ENCODE assay signal across 9 cellular contexts in genomic region chr6:156395276-156395675, GRCh38.
DNase-seq lines count a peak whose midpoint lies in the region; ATAC-seq and FAIRE-seq lines count a peak whose summit lies in the region.
"Had no signal": no experiment of that assay in that cellular context is flagged by ENCODE, and none has a peak within 500 bp of the region (broad histone marks: within the 10 kb centered on the region; RNA-seq: fewer than 3 reads in every experiment).

No MANE protein-coding gene starts in this region.

- no peaks in the 10 kb centered on the region for H3K36me3 Mint-ChIP-seq in memory B cell

- peaks cover 32% of the 10 kb centered on the region for H3K4me1 Mint-ChIP-seq in memory B cell

- H3K27me3 Mint-ChIP-seq in memory B cell, result peaks cover 5% of the 10 kb centered on the region

- FAIRE-seq in HTR-8/SVneo (lab: Jason Lieb, UNC), result no peak

- no peaks in the 10 kb centered on the region for H3K9me3 Mint-ChIP-seq in memory B cell

- DNase-seq in T follicular helper cell (ENCODE audit: low read depth) (peak; percentile 24), memory B cell (ENCODE audit: low spot score in 2 of 2) (no peak), NCI-H2171 treated with DMSO at 0.1 percent for 48 hours (lab: John Stamatoyannopoulos, UW) (no peak), HTR-8/SVneo (ENCODE audit: insufficient read length, low spot score) (no peak), H4 (ENCODE audit: low spot score) (no peak)
- DNase-seq: NCI-H510A had no signal

- H3K4me3 Mint-ChIP-seq in memory B cell, result peak overlapping the region; percentile 74

- H3K27ac Mint-ChIP-seq in memory B cell, result peak overlapping the region; percentile 93

- ATAC-seq in GM18517 (IDR thresholded peaks at IDR 0.05; ENCODE audit: unreplicated experiment), result peak; percentile 77
- ATAC-seq in HG02852 (IDR thresholded peaks at IDR 0.05; ENCODE audit: unreplicated experiment), result peak; percentile 58
- ATAC-seq in memory B cell (ENCODE audit: low read depth), result peak; percentile 65
- no peak for ATAC-seq in HG03097 (IDR thresholded peaks at IDR 0.05; ENCODE audit: low FRiP score, unreplicated experiment)
